ENCODE assay signal across 29 cellular contexts in genomic region chr22:33119044-33119443, GRCh38.
"Had no signal": no experiment of that assay in that cellular context is flagged by ENCODE, and none has a peak within 500 bp of the region (broad histone marks: within the 10 kb centered on the region; RNA-seq: fewer than 3 reads in every experiment).

No MANE protein-coding gene starts in this region.

- ATAC-seq: stimulated activated effector memory CD8-positive, alpha-beta T cell treated with anti-CD3 and anti-CD28 coated beads, Interleukin-12 subunit alpha, Interleukin-12 subunit beta, amount 100 ng/mL, for 72 hours; stimulated activated memory B cell treated with anti-CD40 and anti-IgM and Interleukin-4, amounts not matched to agents 10 μg/mL and 1 μg/mL and 100 μg/mL, for 72 hours; stimulated activated naive B cell treated with anti-CD40 and anti-IgM and Interleukin-4, amounts not matched to agents 10 μg/mL and 1 μg/mL and 100 μg/mL, for 72 hours; stimulated activated naive CD8-positive, alpha-beta T cell treated with anti-CD3 and anti-CD28 coated beads, Interleukin-15, amount 100 ng/mL, for 72 hours; stimulated activated naive CD8-positive, alpha-beta T cell treated with anti-CD3 and anti-CD28 coated beads, Interleukin-15, Interleukin-2, amounts not matched to agents 100 U/mL and 50 U/mL, for 24 hours; upper lobe of right lung had no signal

- H3K4me3 Mint-ChIP-seq: stimulated activated effector memory CD8-positive, alpha-beta T cell treated with anti-CD3 and anti-CD28 coated beads, Interleukin-12 subunit alpha, Interleukin-12 subunit beta, amount 100 ng/mL, for 72 hours; stimulated activated memory B cell treated with anti-CD40 and anti-IgM and Interleukin-4, amounts not matched to agents 10 μg/mL and 1 μg/mL and 100 μg/mL, for 72 hours; stimulated activated naive B cell treated with anti-CD40 and anti-IgM and Interleukin-4, amounts not matched to agents 10 μg/mL and 1 μg/mL and 100 μg/mL, for 72 hours; stimulated activated naive CD8-positive, alpha-beta T cell treated with anti-CD3 and anti-CD28 coated beads, Interleukin-15, amount 100 ng/mL, for 72 hours; stimulated activated naive CD8-positive, alpha-beta T cell treated with anti-CD3 and anti-CD28 coated beads, Interleukin-15, Interleukin-2, amounts not matched to agents 100 ng/mL and 50 ng/mL, for 24 hours; type B pancreatic cell had no signal

- H3K27ac Mint-ChIP-seq: stimulated activated effector memory CD8-positive, alpha-beta T cell treated with anti-CD3 and anti-CD28 coated beads, Interleukin-12 subunit alpha, Interleukin-12 subunit beta, amount 100 ng/mL, for 72 hours; stimulated activated memory B cell treated with anti-CD40 and anti-IgM and Interleukin-4, amounts not matched to agents 10 μg/mL and 1 μg/mL and 100 μg/mL, for 72 hours; stimulated activated naive B cell treated with anti-CD40 and anti-IgM and Interleukin-4, amounts not matched to agents 10 μg/mL and 1 μg/mL and 100 μg/mL, for 72 hours; stimulated activated naive CD8-positive, alpha-beta T cell treated with anti-CD3 and anti-CD28 coated beads, Interleukin-15, amount 100 ng/mL, for 72 hours; stimulated activated naive CD8-positive, alpha-beta T cell treated with anti-CD3 and anti-CD28 coated beads, Interleukin-15, Interleukin-2, amounts not matched to agents 100 ng/mL and 50 ng/mL, for 24 hours; type B pancreatic cell had no signal

- H3K9me3 Mint-ChIP-seq: stimulated activated naive B cell treated with anti-CD40 and anti-IgM and Interleukin-4, amounts not matched to agents 10 μg/mL and 1 μg/mL and 100 μg/mL, for 72 hours; stimulated activated naive CD8-positive, alpha-beta T cell treated with anti-CD3 and anti-CD28 coated beads, Interleukin-15, amount 100 ng/mL, for 72 hours; stimulated activated naive CD8-positive, alpha-beta T cell treated with anti-CD3 and anti-CD28 coated beads, Interleukin-15, Interleukin-2, amounts not matched to agents 100 ng/mL and 50 ng/mL, for 24 hours had no signal

- H3K36me3 Mint-ChIP-seq: stimulated activated effector memory CD8-positive, alpha-beta T cell treated with anti-CD3 and anti-CD28 coated beads, Interleukin-12 subunit alpha, Interleukin-12 subunit beta, amount 100 ng/mL, for 72 hours; stimulated activated memory B cell treated with anti-CD40 and anti-IgM and Interleukin-4, amounts not matched to agents 10 μg/mL and 1 μg/mL and 100 μg/mL, for 72 hours; type B pancreatic cell had no signal

- H3K36me3 ChIP-seq: stomach, suprapubic skin, thoracic aorta, thyroid gland, tibial artery, tibial nerve, transverse colon, upper lobe of left lung, upper lobe of right lung, uterus, vagina had no signal

- DNase-seq: stimulated activated CD4-positive, alpha-beta T cell treated with anti-CD3 and anti-CD28 coated beads, Interleukin-2, amount 100 ng/mL, for 48 hours; stimulated activated CD4-positive, alpha-beta T cell treated with anti-CD3 and anti-CD28 coated beads, Interleukin-4, amount 100 ng/mL, for 1 hour; stimulated activated CD4-positive, alpha-beta T cell treated with anti-CD3 and anti-CD28 coated beads, Interleukin-4, amount 100 ng/mL, for 24 hours; stimulated activated CD4-positive, alpha-beta T cell treated with anti-CD3 and anti-CD28 coated beads, Interleukin-4, amount 100 ng/mL, for 4 hours; stimulated activated CD8-positive, alpha-beta memory T cell treated with anti-CD3 and anti-CD28 coated beads, Interleukin-4, amount 100 ng/mL, for 48 hours; stimulated activated naive B cell treated with anti-CD40 and anti-IgM and Interleukin-4, amounts not matched to agents 10 μg/mL and 1 μg/mL and 100 μg/mL, for 72 hours; stimulated activated naive CD4-positive, alpha-beta T cell; stimulated activated naive CD4-positive, alpha-beta T cell treated with Interleukin-2 at 50 U/mL for 16 hours; stimulated activated naive CD8-positive, alpha-beta T cell treated with anti-CD3 and anti-CD28 coated beads, Interleukin-15, amount 100 ng/mL, for 72 hours; stimulated activated naive CD8-positive, alpha-beta T cell treated with anti-CD3 and anti-CD28 coated beads, Interleukin-15, Interleukin-2, amounts not matched to agents 100 U/mL and 50 U/mL, for 24 hours; stomach; substantia nigra; testis; thyroid gland; tibial artery; transverse colon; trophoblast cell; upper lobe of left lung; upper lobe of right lung; uterus had no signal

- H3K4me1 ChIP-seq: stomach, suprapubic skin, testis, thyroid gland, tibial artery, tibial nerve, transverse colon, upper lobe of left lung, upper lobe of right lung, uterus, vagina had no signal

- H3K4me3 ChIP-seq: stomach, suprapubic skin, testis, thoracic aorta, thyroid gland, tibial artery, tibial nerve, transverse colon, upper lobe of left lung, upper lobe of right lung, uterus, vagina had no signal

- H3K4me1 Mint-ChIP-seq: stimulated activated effector memory CD8-positive, alpha-beta T cell treated with anti-CD3 and anti-CD28 coated beads, Interleukin-12 subunit alpha, Interleukin-12 subunit beta, amount 100 ng/mL, for 72 hours; stimulated activated memory B cell treated with anti-CD40 and anti-IgM and Interleukin-4, amounts not matched to agents 10 μg/mL and 1 μg/mL and 100 μg/mL, for 72 hours; stimulated activated naive B cell treated with anti-CD40 and anti-IgM and Interleukin-4, amounts not matched to agents 10 μg/mL and 1 μg/mL and 100 μg/mL, for 72 hours had no signal

- H3K27ac ChIP-seq: stomach, suprapubic skin, testis, thoracic aorta, thyroid gland, tibial artery, tibial nerve, transverse colon, upper lobe of left lung, upper lobe of right lung, uterus, vagina had no signal

- H3K27me3 ChIP-seq: stomach, suprapubic skin, testis, thyroid gland, tibial artery, tibial nerve, transverse colon, upper lobe of left lung, uterus, vagina had no signal

- FAIRE-seq: urothelium cell line had no signal

- H3K27me3 Mint-ChIP-seq: stimulated activated memory B cell treated with anti-CD40 and anti-IgM and Interleukin-4, amounts not matched to agents 10 μg/mL and 1 μg/mL and 100 μg/mL, for 72 hours; stimulated activated naive B cell treated with anti-CD40 and anti-IgM and Interleukin-4, amounts not matched to agents 10 μg/mL and 1 μg/mL and 100 μg/mL, for 72 hours; stimulated activated naive CD8-positive, alpha-beta T cell treated with anti-CD3 and anti-CD28 coated beads, Interleukin-15, amount 100 ng/mL, for 72 hours; type B pancreatic cell had no signal

- H3K9me3 ChIP-seq: stomach, suprapubic skin, testis, thoracic aorta, thyroid gland, tibial artery, tibial nerve, transverse colon, upper lobe of left lung, upper lobe of right lung, uterus, vagina had no signal
